ENCODE assay signal across 8 cellular contexts in genomic region chr4:112099701-112100289, GRCh38. TPM values are rescaled to one million over a fixed set of nuclear protein-coding genes. Genes with fewer than 3 reads are reported as not detected.
DNase-seq lines count a peak whose midpoint lies in the region; ATAC-seq and TF ChIP-seq lines count a peak whose summit lies in the region.

No MANE protein-coding gene starts in this region.

- POLR2A ChIA-PET in activated CD8-positive, alpha-beta T cell treated with anti-CD3 and anti-CD28 coated beads for 36 hours (lab: Charles Lee): interaction anchor here (0.7 to 1.3 kb wide), 2 partner anchors 132 to 398 kb away, joined by 3 read pairs; partner anchors contain the start of gene AP1AR

- no peaks in the 10 kb centered on the region for H3K79me2 ChIP-seq in ACC112 (ENCODE audit: control insufficient read depth, insufficient read depth, low read length, unreplicated experiment)

- no peaks in the 10 kb centered on the region for H3K36me3 Mint-ChIP-seq in activated CD8-positive, alpha-beta T cell treated with anti-CD3 and anti-CD28 coated beads for 36 hours (ENCODE audit: low read depth)

- ATAC-seq in HG02798 (IDR thresholded peaks at IDR 0.05; ENCODE audit: poor library complexity, unreplicated experiment): peak; percentile 82
- peak; percentile 58 for ATAC-seq in activated CD8-positive, alpha-beta T cell treated with anti-CD3 and anti-CD28 coated beads for 36 hours
- peak; percentile 66 to 84 for ATAC-seq in left cardiac atrium
- peak; percentile 80 for ATAC-seq in gastrocnemius medialis

- intact Hi-C loops in activated CD8-positive, alpha-beta T cell treated with anti-CD3 and anti-CD28 coated beads for 36 hours (cut with micrococcal nuclease): loop anchor here (1.0 to 5.0 kb wide), 2 partner anchors 136 to 423 kb away; no protein-coding TSS in a partner anchor
- intact Hi-C loops in left cardiac atrium (cut with DNase I) (loop anchor here (1.0 to 5.0 kb wide), 2 partner anchors 133 to 136 kb away; partner anchors contain the start of gene AP1AR (in 1 of the 2)), gastrocnemius medialis (cut with DNase I; ENCODE audit: low total_unique reads) (loop anchor here (1.0 to 5.0 kb wide), 3 partner anchors 48 to 223 kb away; partner anchors contain the start of gene FAM241A)

- TF ChIP-seq CTCF in GM13977 (IDR thresholded peaks at IDR 0.05; ENCODE audit: extremely low read depth, insufficient read depth, missing control alignments) (peak; percentile 54), gastrocnemius medialis (IDR thresholded peaks at IDR 0.05 in 4 of 5, conservative IDR thresholded peaks at IDR 0.05 in 1 of 5) (peak; percentile 38 to 69 (median 55))
- TF ChIP-seq CTCF in activated CD8-positive, alpha-beta T cell treated with anti-CD3 and anti-CD28 coated beads for 36 hours (IDR thresholded peaks at IDR 0.05): peak; percentile 72

- H3K9me3 Mint-ChIP-seq in activated CD8-positive, alpha-beta T cell treated with anti-CD3 and anti-CD28 coated beads for 36 hours: no peaks in the 10 kb centered on the region

- H3K9me3 ChIP-seq in gastrocnemius medialis: no peaks in the 10 kb centered on the region

- H3K4me3 ChIP-seq in ACC112 (ENCODE audit: low read depth, low read length) (no peak overlapping the region), gastrocnemius medialis (no peak overlapping the region)

- H3K27ac ChIP-seq in ACC112 (ENCODE audit: low read depth, low read length): no peak overlapping the region
- no peak overlapping the region for H3K27ac ChIP-seq in gastrocnemius medialis

- H3K27me3 Mint-ChIP-seq in activated CD8-positive, alpha-beta T cell treated with anti-CD3 and anti-CD28 coated beads for 36 hours: peaks cover 6% of the 10 kb centered on the region

- H3K4me1 ChIP-seq in ACC112 (ENCODE audit: control insufficient read depth, insufficient read depth, low read length, unreplicated experiment) (peaks cover 10% of the 10 kb centered on the region), gastrocnemius medialis (no peaks in the 10 kb centered on the region)

- H3K36me3 ChIP-seq in ACC112 (ENCODE audit: insufficient read depth, low read length) (no peaks in the 10 kb centered on the region), gastrocnemius medialis (no peaks in the 10 kb centered on the region)

- TF ChIP-seq POLR2A in gastrocnemius medialis (IDR thresholded peaks at IDR 0.05): no peak

- H3K4me3 Mint-ChIP-seq in activated CD8-positive, alpha-beta T cell treated with anti-CD3 and anti-CD28 coated beads for 36 hours: no peak overlapping the region

- in situ Hi-C loops in GM13977 (cut with MboI; ENCODE audit: low pct_unique_long_range_greater_than_20kb, low sequenced_read_pairs, unreplicated experiment): loop anchor here (10.0 kb wide), 2 partner anchors 135 to 425 kb away; partner anchors contain the start of gene AP1AR
- in situ Hi-C loops in gastrocnemius medialis (cut with MboI; ENCODE audit: low sequenced_read_pairs in 4 of 4): loop anchor here (5.0 to 10.0 kb wide), 3 partner anchors 133 to 138 kb away; partner anchors contain the start of gene AP1AR (in 3 of the 4)

- H2AFZ ChIP-seq in ACC112 (ENCODE audit: low read length, unreplicated experiment): peak overlapping the region; percentile 71

- H3K27ac Mint-ChIP-seq in activated CD8-positive, alpha-beta T cell treated with anti-CD3 and anti-CD28 coated beads for 36 hours: no peak overlapping the region

- CTCF ChIA-PET in activated CD8-positive, alpha-beta T cell treated with anti-CD3 and anti-CD28 coated beads for 36 hours (lab: Charles Lee): interaction anchor here (0.7 to 6.5 kb wide), 51 partner anchors 9 to 440 kb away, joined by 3 to 110 read pairs (median 4); partner anchors contain the start of genes AP1AR, NEUROG2 and TIFA

- peak; percentile 46 for DNase-seq in GM13977 (ENCODE audit: low spot score)
- peak; percentile 0 for DNase-seq in NCI-H146 treated with DMSO at 0.1 percent for 48 hours (lab: John Stamatoyannopoulos, UW; ENCODE audit: unreplicated experiment)
- DNase-seq in activated CD8-positive, alpha-beta T cell treated with anti-CD3 and anti-CD28 coated beads for 36 hours: no peak
- DNase-seq in left cardiac atrium: no peak
- no peak for DNase-seq in gastrocnemius medialis
- DNase-seq in HK-2 (ENCODE audit: unreplicated experiment): no peak

- H3K27me3 ChIP-seq in ACC112 (ENCODE audit: insufficient read depth, low read length) (no peaks in the 10 kb centered on the region), gastrocnemius medialis (no peaks in the 10 kb centered on the region)

- H3K4me1 Mint-ChIP-seq in activated CD8-positive, alpha-beta T cell treated with anti-CD3 and anti-CD28 coated beads for 36 hours (ENCODE audit: low read depth): peaks cover 3% of the 10 kb centered on the region

RNA-seq across cellular contexts. Expression of gene FAM241A, which starts 45.5 kb away (rescaled TPM):
- 1 to 10 TPM; 4.1 to 4.5 TPM for total RNA-seq in activated CD8-positive, alpha-beta T cell treated with anti-CD3 and anti-CD28 coated beads for 36 hours
- 1 to 10 TPM; 5.0 to 7.7 TPM for total RNA-seq in left cardiac atrium
- 1 to 10 TPM; 2.3 to 7.0 (median 3.3) TPM for total RNA-seq in gastrocnemius medialis

Comparison
In these comparisons a context has a peak if more than half of its experiments do, and no peak if none do; other contexts are left out.
1. DNase-seq: peak in GM13977 (single experiment) and NCI-H146 treated with DMSO at 0.1 percent for 48 hours (single experiment); none in activated CD8-positive, alpha-beta T cell treated with anti-CD3 and anti-CD28 coated beads for 36 hours (single experiment), left cardiac atrium (single experiment), gastrocnemius medialis (0 of 2) and HK-2 (single experiment).
2. Peak in every context shown above with its lines, with median percentiles within 50 percentile points of each other: CTCF ChIP-seq and ATAC-seq.